Comparison of ENCODE assay signal across 10 cellular contexts in genomic region chr2:115161531-115162453, GRCh38.
A peak's percentile ranks its signal among the peaks of the same experiment; 100 is the strongest.
DNase-seq lines count a peak whose midpoint lies in the region; ATAC-seq, FAIRE-seq and TF ChIP-seq lines count a peak whose summit lies in the region.
"Had no signal": no experiment of that assay in that cellular context is flagged by ENCODE, and none has a peak within 500 bp of the region (broad histone marks: within the 10 kb centered on the region; RNA-seq: fewer than 3 reads in every experiment).

No MANE protein-coding gene starts in this region.

- H3K56ac ChIP-seq in H1 (replicated peaks; ENCODE audit: insufficient read length, low read depth, low read length) = no peak overlapping the region

- H3K79me1 ChIP-seq in H1 (ENCODE audit: low read depth, low read length) = no peaks in the 10 kb centered on the region

- CTCF ChIA-PET in H1 (lab: Charles Lee; ENCODE audit: partially characterized antibody) = interaction anchor here (2.1 kb wide), 1 partner anchor 8 kb away, joined by 6 read pairs; no protein-coding TSS in a partner anchor

- no peak overlapping the region for H3K23ac ChIP-seq in H1 (ENCODE audit: insufficient read length)

- no peak overlapping the region for H2BK120ac ChIP-seq in H1 (replicated peaks; ENCODE audit: low read depth, low read length)

- DNase-seq in Ammon's horn (ENCODE audit: low spot score) = peak; percentile 30
- peak in 1 of 2 experiments; percentile 75 for DNase-seq in H1 (ENCODE audit: low read depth in 1 of 2, low spot score in 2 of 2)
- no peak for DNase-seq in natural killer cell treated with Interleukin-12 subunit alpha and Interleukin-12 subunit beta and Interleukin-15 and Interleukin-18, amount 100 ng/mL, for 72 hours (ENCODE audit: low spot score)
- DNase-seq: activated CD4-positive, alpha-beta memory T cell treated with anti-CD3 and anti-CD28 coated beads, Interleukin-2, amount 10 ng/mL, durations not matched to agents 7 days and 5 days; Caco-2 had no signal

- no peaks in the 10 kb centered on the region for H3K79me2 ChIP-seq in KMS-11 (ENCODE audit: insufficient read depth, low read depth)
- peaks cover 0 to 8% of the 10 kb centered on the region in 2 experiments; a peak in 2 of 4 replicates for H3K79me2 ChIP-seq in H1 (ENCODE audit: control insufficient read depth in 1 of 2, insufficient read depth in 2 of 2, low read length in 2 of 2)

- no peak overlapping the region for H2BK5ac ChIP-seq in H1 (ENCODE audit: low read depth, low read length)

- no peak overlapping the region for H4K5ac ChIP-seq in H1 (ENCODE audit: insufficient read length, low read depth, low read length)

- H3K27ac ChIP-seq in KMS-11 (peak overlapping the region; percentile 42; the same call in 1 of the 2 replicates), H1 (ENCODE audit: low read depth, low read length) (no peak overlapping the region), mucosa of rectum (ENCODE audit: low read depth in 2 of 2, low read length in 2 of 2) (peak overlapping the region in 1 of 2 donors; percentile 15)

- no peak overlapping the region for H3K4me3 ChIP-seq in KMS-11 (IDR thresholded peaks at IDR 0.05; ENCODE audit: insufficient read depth, low read depth, low read length)
- H3K4me3 ChIP-seq in H1 (ENCODE audit: extremely low read depth in 1 of 4, insufficient read depth in 2 of 4, low read depth in 3 of 4, low read length in 4 of 4) = peak overlapping the region; percentile 64 to 86 (median 73)
- peak overlapping the region; percentile 52 to 73 for H3K4me3 ChIP-seq in mucosa of rectum (ENCODE audit: low read length in 2 of 2)

- H3K27me3 Mint-ChIP-seq in natural killer cell treated with Interleukin-12 subunit alpha and Interleukin-12 subunit beta and Interleukin-15 and Interleukin-18, amount 100 ng/mL, for 72 hours = peaks cover 6 to 18% of the 10 kb centered on the region in 2 donors

- H2BK15ac ChIP-seq in H1 (ENCODE audit: low read length) = no peak overlapping the region

- H2AK5ac ChIP-seq in H1 (ENCODE audit: low read depth, low read length) = no peak overlapping the region

- H3K14ac ChIP-seq in H1 (ENCODE audit: insufficient read length) = no peak overlapping the region

- no peak for TF ChIP-seq EP300 in H1 (IDR thresholded peaks at IDR 0.05; ENCODE audit: borderline replicate concordance in 1 of 2, low read depth in 2 of 2, low read length in 2 of 2)

- no peak overlapping the region for H4K91ac ChIP-seq in H1 (replicated peaks; ENCODE audit: insufficient read length, low read length)

- H3K9me3 ChIP-seq in H1 (ENCODE audit: insufficient read depth in 2 of 2, low read depth in 1 of 2, low read length in 1 of 2) (no peaks in the 10 kb centered on the region), mucosa of rectum (ENCODE audit: control insufficient read depth in 2 of 2, low read length in 2 of 2) (no peaks in the 10 kb centered on the region)

- H2BK20ac ChIP-seq in H1 (ENCODE audit: low read length) = no peak overlapping the region

- TF ChIP-seq CTCF in KMS-11 (conservative IDR thresholded peaks at IDR 0.05; ENCODE audit: low read depth, low read length) (no peak), H1 (IDR thresholded peaks at IDR 0.05; ENCODE audit: control extremely low read depth in 1 of 3, insufficient read depth in 1 of 3, low read depth in 1 of 3, low read length in 3 of 3) (no peak)

- H3K27ac Mint-ChIP-seq in natural killer cell treated with Interleukin-12 subunit alpha and Interleukin-12 subunit beta and Interleukin-15 and Interleukin-18, amount 100 ng/mL, for 72 hours = no peak overlapping the region
- H3K27ac Mint-ChIP-seq: activated CD4-positive, alpha-beta memory T cell treated with anti-CD3 and anti-CD28 coated beads, Interleukin-2, amount 10 ng/mL, durations not matched to agents 7 days and 5 days had no signal

- no peak overlapping the region for H4K8ac ChIP-seq in H1 (ENCODE audit: extremely low read depth, insufficient read depth, low read length)

- TF ChIP-seq POLR2A in H1 (IDR thresholded peaks at IDR 0.05; ENCODE audit: control extremely low read depth in 1 of 2, low read depth in 2 of 2, low read length in 2 of 2) = no peak

- POLR2A ChIA-PET in H1 (lab: Charles Lee; ENCODE audit: partially characterized antibody) = interaction anchor here (0.6 kb wide), 1 partner anchor 132 kb away, joined by 3 read pairs; no protein-coding TSS in a partner anchor

- 2% methylated on average over 24 of the region's 113 CpGs; no CpG with 5 or more reads in 1 of the 2 experiments for WGBS in H1 (ENCODE audit: extremely low coverage in 1 of 2, insufficient coverage in 1 of 2, insufficient read length in 1 of 2, insufficient replicate concordance in 2 of 2, low coverage in 1 of 2, low lambda C conversion rate in 2 of 2, missing lambda C conversion rate in 1 of 2), 2 experiments

- no peaks in the 10 kb centered on the region for H3K36me3 Mint-ChIP-seq in natural killer cell treated with Interleukin-12 subunit alpha and Interleukin-12 subunit beta and Interleukin-15 and Interleukin-18, amount 100 ng/mL, for 72 hours

- H3K4me1 Mint-ChIP-seq in natural killer cell treated with Interleukin-12 subunit alpha and Interleukin-12 subunit beta and Interleukin-15 and Interleukin-18, amount 100 ng/mL, for 72 hours (ENCODE audit: low read depth in 2 of 2) = peaks cover 0 to 4% of the 10 kb centered on the region in 2 donors

- H3K23me2 ChIP-seq in H1 (ENCODE audit: low read depth, low read length) = peaks cover 11% of the 10 kb centered on the region

- H3K9ac ChIP-seq in KMS-11 = peak overlapping the region; percentile 60; the same call in 1 of the 2 replicates
- no peak overlapping the region for H3K9ac ChIP-seq in H1 (replicated peaks in 1 of 4; ENCODE audit: extremely low read depth in 1 of 4, low read depth in 3 of 4, low read length in 3 of 4)
- H3K9ac ChIP-seq in mucosa of rectum (ENCODE audit: low read depth in 1 of 2, low read length in 2 of 2) = peak overlapping the region in 1 of 2 donors; percentile 17

- no peak for TF ChIP-seq RAD21 in H1 (IDR thresholded peaks at IDR 0.05 in 1 of 2, conservative IDR thresholded peaks at IDR 0.05 in 1 of 2; ENCODE audit: low read depth in 2 of 2, low read length in 2 of 2)

- H3K4me1 ChIP-seq in KMS-11 (ENCODE audit: low read depth, poor library complexity, severe bottlenecking) = peaks cover 15% of the 10 kb centered on the region
- H3K4me1 ChIP-seq in H1 (replicated peaks in 1 of 4; ENCODE audit: control insufficient read depth in 3 of 4, insufficient read depth in 4 of 4, low read length in 3 of 4) = peaks cover 0 to 3% (median 0%) of the 10 kb centered on the region in 4 experiments; a peak in 3 of 7 replicates
- H3K4me1 ChIP-seq in mucosa of rectum (ENCODE audit: control insufficient read depth in 2 of 2, insufficient read depth in 2 of 2, low read length in 2 of 2) = peaks cover 0 to 12% of the 10 kb centered on the region in 2 donors
- H3K4me1 ChIP-seq: Caco-2 had no signal

- no peak overlapping the region for H3K4ac ChIP-seq in H1 (replicated peaks; ENCODE audit: insufficient read length, low read depth, low read length)

- no peaks in the 10 kb centered on the region for H4K20me1 ChIP-seq in KMS-11 (ENCODE audit: insufficient read depth)
- peaks cover 12 to 13% of the 10 kb centered on the region in 2 experiments for H4K20me1 ChIP-seq in H1 (replicated peaks in 1 of 2; ENCODE audit: control insufficient read depth in 1 of 2, insufficient read depth in 2 of 2, low read length in 2 of 2)

- H3K4me2 ChIP-seq in KMS-11 (no peak overlapping the region), H1 (ENCODE audit: insufficient read depth in 1 of 2, low read depth in 2 of 2, low read length in 2 of 2) (peak overlapping the region; percentile 96 to 97)

- no peak for FAIRE-seq in H1 (lab: Jason Lieb, UNC)

- no peak overlapping the region; the same call in 1 of the 2 replicates for H3K18ac ChIP-seq in H1 (ENCODE audit: extremely low read depth, low read length)

- H3K36me3 ChIP-seq in KMS-11 (ENCODE audit: insufficient read depth) (no peaks in the 10 kb centered on the region), H1 (ENCODE audit: control insufficient read depth in 2 of 4, insufficient read depth in 4 of 4, low read length in 3 of 4) (no peaks in the 10 kb centered on the region), mucosa of rectum (ENCODE audit: control insufficient read depth in 2 of 2, insufficient read depth in 2 of 2, low read length in 2 of 2) (no peaks in the 10 kb centered on the region)

- no peak overlapping the region for H3K4me3 Mint-ChIP-seq in natural killer cell treated with Interleukin-12 subunit alpha and Interleukin-12 subunit beta and Interleukin-15 and Interleukin-18, amount 100 ng/mL, for 72 hours
- H3K4me3 Mint-ChIP-seq: activated CD4-positive, alpha-beta memory T cell treated with anti-CD3 and anti-CD28 coated beads, Interleukin-2, amount 10 ng/mL, durations not matched to agents 7 days and 5 days had no signal

- H2AFZ ChIP-seq in KMS-11 (ENCODE audit: low read depth) (peak overlapping the region; percentile 94), H1 (ENCODE audit: low read length) (no peak overlapping the region)

- H3K27me3 ChIP-seq in KMS-11 (ENCODE audit: insufficient read depth, low read depth) (no peaks in the 10 kb centered on the region), H1 (replicated peaks in 1 of 4; ENCODE audit: control insufficient read depth in 3 of 4, extremely low read depth in 1 of 4, insufficient read depth in 3 of 4, low read length in 3 of 4) (peaks cover 2 to 27% (median 25%) of the 10 kb centered on the region in 4 experiments), mucosa of rectum (ENCODE audit: control insufficient read depth in 2 of 2, insufficient read depth in 2 of 2, low read length in 2 of 2) (peaks cover 6% of the 10 kb centered on the region in 2 donors)

- no peak for ATAC-seq in GM19452 (IDR thresholded peaks at IDR 0.05; ENCODE audit: unreplicated experiment)
- ATAC-seq in natural killer cell treated with Interleukin-12 subunit alpha and Interleukin-12 subunit beta and Interleukin-15 and Interleukin-18, amount 100 ng/mL, for 72 hours = no peak
- ATAC-seq in GM18873 (IDR thresholded peaks at IDR 0.05; ENCODE audit: low FRiP score, unreplicated experiment) = no peak
- ATAC-seq in HG02870 (IDR thresholded peaks at IDR 0.05; ENCODE audit: unreplicated experiment) = no peak

- H3K9me3 Mint-ChIP-seq in natural killer cell treated with Interleukin-12 subunit alpha and Interleukin-12 subunit beta and Interleukin-15 and Interleukin-18, amount 100 ng/mL, for 72 hours = no peaks in the 10 kb centered on the region
- H3K9me3 Mint-ChIP-seq: activated CD4-positive, alpha-beta memory T cell treated with anti-CD3 and anti-CD28 coated beads, Interleukin-2, amount 10 ng/mL, durations not matched to agents 7 days and 5 days had no signal

- no peak overlapping the region for H2BK12ac ChIP-seq in H1 (ENCODE audit: low read depth, low read length)

TF ChIP-seq in H1, 55 proteins besides CTCF, POLR2A, EP300 and RAD21 (continues in another document):
- no peak for TF ChIP-seq NRF1 (IDR thresholded peaks at IDR 0.05; ENCODE audit: low read depth, low read length)
- no peak for TF ChIP-seq JUND (IDR thresholded peaks at IDR 0.05; ENCODE audit: low read length)
- no peak for TF ChIP-seq FOSL1 (IDR thresholded peaks at IDR 0.05; ENCODE audit: insufficient read depth, low read depth, low read length)
- peak; percentile 80 for TF ChIP-seq KDM4A (IDR thresholded peaks at IDR 0.05; ENCODE audit: low read depth, low read length, severe bottlenecking)
- TF ChIP-seq CREB1 (IDR thresholded peaks at IDR 0.05) = no peak
- TF ChIP-seq BRCA1 (IDR thresholded peaks at IDR 0.05; ENCODE audit: low read depth, low read length) = no peak
